In the genomic region with DNA sequence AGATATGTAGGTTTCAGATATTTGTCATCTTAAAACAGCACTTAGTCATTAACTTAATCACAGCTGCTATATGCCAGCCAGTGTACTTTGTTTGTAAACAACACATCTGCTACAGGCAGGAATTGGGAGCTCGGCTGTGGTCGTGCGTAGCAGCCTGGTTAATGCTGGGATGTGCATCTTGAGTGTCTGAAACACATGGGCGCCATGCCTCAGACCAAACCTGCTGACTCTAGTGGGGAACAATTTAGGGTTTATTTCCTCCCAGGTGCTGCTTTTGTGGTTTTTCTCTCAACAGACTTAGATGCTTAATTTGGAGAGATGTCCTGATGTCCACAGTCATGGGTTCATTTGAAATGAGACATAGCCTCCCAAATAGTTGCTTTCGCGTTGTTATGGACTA, we compare ENCODE assay signal across 26 cellular contexts.
"Had no signal": no experiment of that assay in that cellular context is flagged by ENCODE, and none has a peak within 500 bp of the region (broad histone marks: within the 10 kb centered on the region; RNA-seq: fewer than 3 reads in every experiment).

No MANE protein-coding gene starts in this region.

- FAIRE-seq: HepG2, K562 had no signal

- H3K27ac Mint-ChIP-seq: IgD-negative memory B cell, T-cell had no signal

- H3K27me3 Mint-ChIP-seq: IgD-negative memory B cell had no signal

- DNase-seq: Kasumi-1; NCI-H1092; NCI-H1105 treated with DMSO at 0.1 percent for 48 hours; NCI-H1417 treated with DMSO at 0.1 percent for 48 hours; NCI-H146; NCI-H187; NCI-H2029; NCI-H2081 treated with DMSO at 0.1 percent for 48 hours; NCI-H2171; NCI-H226; NCI-H446; NCI-H510A; NCI-H524 treated with DMSO at 0.1 percent for 48 hours; NCI-H69; NCI-H774; NK-92 treated with Interleukin-12 subunit alpha and Interleukin-12 subunit beta, amount 100 ng/mL, for 24 hours; OCI-M1; PC-9; Peyer's patch; SHP77; SK-N-SH; SW 1271; T-cell had no signal

- H3K4me1 Mint-ChIP-seq: T-cell had no signal

- ATAC-seq: HepG2, K562, T-cell had no signal

- H3K36me3 Mint-ChIP-seq: IgD-negative memory B cell, T-cell had no signal

- H3K4me3 Mint-ChIP-seq: IgD-negative memory B cell, T-cell had no signal
